In genomic region chr21:16084776-16085364, GRCh38 we compare ENCODE assay signal across 11 cellular contexts.
A peak's percentile ranks its signal among the peaks of the same experiment; 100 is the strongest.
DNase-seq lines count a peak whose midpoint lies in the region; ATAC-seq and TF ChIP-seq lines count a peak whose summit lies in the region.
"Had no signal": no experiment of that assay in that cellular context is flagged by ENCODE, and none has a peak within 500 bp of the region (broad histone marks: within the 10 kb centered on the region; RNA-seq: fewer than 3 reads in every experiment).

No MANE protein-coding gene starts in this region.

- 73% methylated on average over 7 of the region's 7 CpGs for WGBS in testis, 2 donors

- H3K4me3 ChIP-seq in brain microvascular endothelial cell (ENCODE audit: low read depth, low read length) (no peak overlapping the region), testis (no peak overlapping the region)

- H3K27ac ChIP-seq in brain microvascular endothelial cell (no peak overlapping the region), testis (no peak overlapping the region)

- in situ Hi-C loops in brain microvascular endothelial cell (cut with HindIII; ENCODE audit: low pct_ligation_motif_present, low sequenced_read_pairs) = no loop called here

- TF ChIP-seq POLR2A in testis (IDR thresholded peaks at IDR 0.05) = no peak

- H3K36me3 ChIP-seq in brain microvascular endothelial cell (replicated peaks) = no peaks in the 10 kb centered on the region
- no peaks in the 10 kb centered on the region for H3K36me3 ChIP-seq in testis (ENCODE audit: low read depth, missing control alignments)

- no peaks in the 10 kb centered on the region for H3K4me1 ChIP-seq in testis

- ATAC-seq in GM18873 (IDR thresholded peaks at IDR 0.05; ENCODE audit: low FRiP score, unreplicated experiment) = no peak
- ATAC-seq in GM21825 (IDR thresholded peaks at IDR 0.05; ENCODE audit: unreplicated experiment) = no peak
- ATAC-seq: esophagus mucosa; natural killer cell treated with Interleukin-12 subunit alpha and Interleukin-12 subunit beta and Interleukin-15 and Interleukin-18, amount 100 ng/mL, for 72 hours had no signal

- peak; percentile 82 for DNase-seq in HS-27A (ENCODE audit: low read depth)
- peak; percentile 28 for DNase-seq in brain microvascular endothelial cell
- DNase-seq in kidney tubule cell (ENCODE audit: low spot score) = peak; percentile 51
- peak; percentile 48 for DNase-seq in testis
- DNase-seq in activated naive CD4-positive, alpha-beta T cell treated with Interleukin-2 at 50 U/mL for 16 hours = no peak
- no peak for DNase-seq in activated naive CD4-positive, alpha-beta T cell treated with anti-CD3 and anti-CD28 coated beads, Interleukin-2, amount 50 U/mL, for 16 hours
- DNase-seq: NCI-H187 had no signal

- intact Hi-C loops in testis (cut with DNase I; ENCODE audit: low total_unique reads) = no loop called here

- TF ChIP-seq CTCF in brain microvascular endothelial cell (IDR thresholded peaks at IDR 0.05; ENCODE audit: low read depth, low read length, missing control alignments) (no peak), testis (IDR thresholded peaks at IDR 0.05) (no peak)

- H3K9me3 ChIP-seq in testis = no peaks in the 10 kb centered on the region

- H3K27me3 ChIP-seq in brain microvascular endothelial cell (replicated peaks) (no peaks in the 10 kb centered on the region), testis (no peaks in the 10 kb centered on the region)

Comparison
In these comparisons a context has a peak if more than half of its experiments do, and no peak if none do; other contexts are left out.
1. DNase-seq: peak in HS-27A (single experiment), brain microvascular endothelial cell (single experiment), kidney tubule cell (single experiment) and testis (single experiment); none in activated naive CD4-positive, alpha-beta T cell treated with Interleukin-2 at 50 U/mL for 16 hours (single experiment) and activated naive CD4-positive, alpha-beta T cell treated with anti-CD3 and anti-CD28 coated beads, Interleukin-2, amount 50 U/mL, for 16 hours (single experiment).